ENCODE assay signal across 20 cellular contexts in the genomic region with DNA sequence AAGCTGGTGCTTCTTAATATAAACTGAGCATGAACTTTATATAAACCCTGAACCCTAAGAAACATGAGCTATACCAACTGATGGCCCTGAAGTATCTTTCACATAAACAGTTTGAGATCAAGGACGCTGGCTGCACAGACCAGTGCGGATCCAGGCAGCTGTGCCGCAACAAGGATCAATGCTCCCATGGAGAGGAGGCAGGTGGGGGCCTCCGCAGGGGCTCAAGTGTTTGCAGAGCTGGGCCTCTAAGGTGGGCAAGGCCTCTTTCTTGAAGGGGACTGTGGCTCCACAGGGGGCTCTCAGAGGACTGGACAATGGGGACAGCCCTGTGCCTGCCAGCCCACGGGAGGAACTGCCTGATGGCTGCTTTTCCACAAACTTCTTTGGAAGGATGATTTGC. TPM values are rescaled to one million over a fixed set of nuclear protein-coding genes. Genes with fewer than 3 reads are reported as not detected.
DNase-seq lines count a peak whose midpoint lies in the region; ATAC-seq and TF ChIP-seq lines count a peak whose summit lies in the region.
"Had no signal": no experiment of that assay in that cellular context is flagged by ENCODE, and none has a peak within 500 bp of the region (broad histone marks: within the 10 kb centered on the region; RNA-seq: fewer than 3 reads in every experiment).

No MANE protein-coding gene starts in this region.

- ATAC-seq in HG03439 (IDR thresholded peaks at IDR 0.05; ENCODE audit: unreplicated experiment): no peak
- no peak for ATAC-seq in left colon
- ATAC-seq: GM12878 had no signal

- DNase-seq in H7 (peak; percentile 30), caudate nucleus (lab: John Stamatoyannopoulos, UW) (no peak), endodermal cell (peak; percentile 41), RPMI8226 (no peak), left colon (no peak), NOMO-1 treated with dmso at 0.1 percent for 144 hours (lab: John Stamatoyannopoulos, UW; ENCODE audit: unreplicated experiment) (no peak)
- DNase-seq: BE2C; CD4-positive, CD25-positive, alpha-beta regulatory T cell; CD8-positive, alpha-beta memory T cell; COR-L47; DMS 273 treated with DMSO at 0.1 percent for 48 hours; DMS53; DND-41; EL; IMR-90 had no signal

- no peaks in the 10 kb centered on the region for H3K4me1 Mint-ChIP-seq in endodermal cell

- peaks cover 93% of the 10 kb centered on the region for H3K36me3 Mint-ChIP-seq in endodermal cell (ENCODE audit: low read depth)

- peaks cover 8% of the 10 kb centered on the region for H3K9me3 Mint-ChIP-seq in endodermal cell

- peaks cover 22% of the 10 kb centered on the region for H3K9me3 ChIP-seq in endodermal cell (ENCODE audit: control insufficient read depth, low read length)
- H3K9me3 ChIP-seq: BE2C, HAP-1 had no signal

- H3K27ac Mint-ChIP-seq in endodermal cell: peak overlapping the region; percentile 53
- H3K27ac Mint-ChIP-seq: CD4-positive, CD25-positive, alpha-beta regulatory T cell; CD8-positive, alpha-beta memory T cell had no signal

- no peaks in the 10 kb centered on the region for H3K27me3 ChIP-seq in H7 (ENCODE audit: control insufficient read depth, insufficient read depth, low read length)
- H3K27me3 ChIP-seq in endodermal cell (ENCODE audit: control insufficient read depth, insufficient read depth, low read length, poor library complexity, severe bottlenecking): no peaks in the 10 kb centered on the region
- H3K27me3 ChIP-seq: BE2C had no signal

- WGBS in endodermal cell (ENCODE audit: insufficient coverage in 1 of 2, insufficient read length in 1 of 2), 2 experiments: 93 to 96% methylated on average over 4 to 5 of the region's 5 CpGs

- H3K9ac ChIP-seq in endodermal cell (ENCODE audit: extremely low read depth, low read length, poor library complexity, severe bottlenecking): no peak overlapping the region

- H3K27ac ChIP-seq in caudate nucleus (ENCODE audit: low read depth, low read length) (peak overlapping the region; percentile 14), endodermal cell (ENCODE audit: low read depth, low read length) (no peak overlapping the region), temporal lobe (ENCODE audit: low read depth, low read length) (peak overlapping the region; percentile 23)
- H3K27ac ChIP-seq: HL-60 had no signal

- no peak for TF ChIP-seq CTCF in endodermal cell (conservative IDR thresholded peaks at IDR 0.05)

- H3K4me3 Mint-ChIP-seq in endodermal cell: no peak overlapping the region
- H3K4me3 Mint-ChIP-seq: CD4-positive, CD25-positive, alpha-beta regulatory T cell; CD8-positive, alpha-beta memory T cell had no signal

- H3K27me3 Mint-ChIP-seq in endodermal cell (ENCODE audit: insufficient read depth): no peaks in the 10 kb centered on the region
- H3K27me3 Mint-ChIP-seq: CD4-positive, CD25-positive, alpha-beta regulatory T cell; CD8-positive, alpha-beta memory T cell had no signal

- H3K4me3 ChIP-seq in H7 (ENCODE audit: insufficient read depth, low read depth, low read length) (no peak overlapping the region), endodermal cell (ENCODE audit: low read length) (no peak overlapping the region)
- H3K4me3 ChIP-seq: GM12878, HAP-1 had no signal

- H3K4me1 ChIP-seq in endodermal cell (ENCODE audit: control insufficient read depth, insufficient read depth, low read length): no peaks in the 10 kb centered on the region
- H3K4me1 ChIP-seq: BE2C, HAP-1 had no signal

- H3K36me3 ChIP-seq in H7 (replicated peaks; ENCODE audit: control insufficient read depth, insufficient read depth, low read length) (peaks cover 55% of the 10 kb centered on the region), endodermal cell (ENCODE audit: control insufficient read depth, insufficient read depth, low read length) (peaks cover 99% of the 10 kb centered on the region)

- intact Hi-C loops in left colon (cut with DNase I, micrococcal nuclease): no loop called here

RNA-seq across cellular contexts. Expression of a gene that starts 46.0 kb away (rescaled TPM):
- 18.6 and 32.8 TPM in 2 replicates for total RNA-seq in H7 (2014; rRNA removed; shearing (Covaris generic))
- 10 to 100 TPM; 60.4 to 61.2 TPM for total RNA-seq in endodermal cell
- 26.2 TPM for polyA plus RNA-seq in endodermal cell (2013, experiment 1 of 2)
- polyA plus RNA-seq in endodermal cell (2013, experiment 2 of 2): 26.3 TPM
- 36.1 TPM for total RNA-seq in temporal lobe
- 10 to 100 TPM; 52.0 to 65.4 TPM for total RNA-seq in left colon

Comparison
In these comparisons a context has a peak if more than half of its experiments do, and no peak if none do; other contexts are left out.
1. DNase-seq: peak in H7 (single experiment) and endodermal cell (single experiment); none in caudate nucleus (0 of 61), RPMI8226 (single experiment), left colon (0 of 2) and NOMO-1 treated with dmso at 0.1 percent for 144 hours (single experiment).